ENCODE assay signal across 22 cellular contexts in genomic region chr5:172999351-172999973, GRCh38. TPM values are rescaled to one million over a fixed set of nuclear protein-coding genes. Genes with fewer than 3 reads are reported as not detected.
DNase-seq lines count a peak whose midpoint lies in the region; ATAC-seq and TF ChIP-seq lines count a peak whose summit lies in the region.
"Had no signal": no experiment of that assay in that cellular context is flagged by ENCODE, and none has a peak within 500 bp of the region (broad histone marks: within the 10 kb centered on the region; RNA-seq: fewer than 3 reads in every experiment).

No MANE protein-coding gene starts in this region.

- in situ Hi-C loops in gastrocnemius medialis (cut with MboI; ENCODE audit: low sequenced_read_pairs in 4 of 4): loop anchor here in 2 of 4 donors (10.0 to 25.0 kb wide), 2 partner anchors 55 to 138 kb away; partner anchors contain the start of genes BNIP1 (in 1 of the 2) and CREBRF (in 1 of the 2)

- no peaks in the 10 kb centered on the region for H3K9me3 Mint-ChIP-seq in activated naive CD4-positive, alpha-beta T cell treated with anti-CD3 and anti-CD28 coated beads, Interleukin-2, amount 50 U/mL, for 24 hours
- H3K9me3 Mint-ChIP-seq in activated naive CD4-positive, alpha-beta T cell treated with anti-CD3 and anti-CD28 coated beads, Interleukin-2, amount 50 U/mL, for 72 hours: no peaks in the 10 kb centered on the region
- H3K9me3 Mint-ChIP-seq in natural killer cell: no peaks in the 10 kb centered on the region
- H3K9me3 Mint-ChIP-seq: naive thymus-derived CD8-positive, alpha-beta T cell had no signal

- H3K4me3 Mint-ChIP-seq in activated naive CD4-positive, alpha-beta T cell treated with anti-CD3 and anti-CD28 coated beads, Interleukin-2, amount 50 U/mL, for 24 hours: peak overlapping the region; percentile 44
- H3K4me3 Mint-ChIP-seq in natural killer cell: no peak overlapping the region

- H3K9me3 ChIP-seq in MM.1S (replicated peaks; ENCODE audit: insufficient read depth, low read length) (no peaks in the 10 kb centered on the region), gastrocnemius medialis (no peaks in the 10 kb centered on the region), upper lobe of right lung (no peaks in the 10 kb centered on the region)
- H3K9me3 ChIP-seq: SK-N-SH had no signal

- H3K36me3 ChIP-seq in MM.1S (replicated peaks; ENCODE audit: insufficient read depth, low read length): no peaks in the 10 kb centered on the region; the same call in 1 of the 2 replicates
- H3K36me3 ChIP-seq in gastrocnemius medialis: peaks cover 0 to 27% of the 10 kb centered on the region in 2 donors
- H3K36me3 ChIP-seq in upper lobe of right lung: peaks cover 48% of the 10 kb centered on the region

- H3K4me1 ChIP-seq in MM.1S (ENCODE audit: low read length) (peaks cover 34% of the 10 kb centered on the region), gastrocnemius medialis (peaks cover 27% of the 10 kb centered on the region in 2 donors), upper lobe of right lung (peaks cover 21% of the 10 kb centered on the region)

- peak overlapping the region; percentile 77 for H3K27ac Mint-ChIP-seq in activated naive CD4-positive, alpha-beta T cell treated with anti-CD3 and anti-CD28 coated beads, Interleukin-2, amount 50 U/mL, for 24 hours
- H3K27ac Mint-ChIP-seq in activated naive CD4-positive, alpha-beta T cell treated with anti-CD3 and anti-CD28 coated beads, Interleukin-2, amount 50 U/mL, for 72 hours: no peak overlapping the region
- H3K27ac Mint-ChIP-seq in natural killer cell: peak overlapping the region in 1 of 2 donors; percentile 41
- H3K27ac Mint-ChIP-seq: progenitor cell of endocrine pancreas had no signal

- H3K9ac ChIP-seq in MM.1S (ENCODE audit: low read length): no peak overlapping the region
- H3K9ac ChIP-seq: SK-N-SH had no signal

- peak overlapping the region; percentile 21 for H3K4me2 ChIP-seq in MM.1S (ENCODE audit: low read depth, low read length)
- H3K4me2 ChIP-seq: hepatocyte, PC-9, SK-N-SH had no signal

- no peak for TF ChIP-seq POLR2A in gastrocnemius medialis (IDR thresholded peaks at IDR 0.05)

- H4K20me1 ChIP-seq in MM.1S (ENCODE audit: insufficient read depth, low read length): 0 out of 2 replicates have a peak, but pooled peaks cover 10% of the 10 kb centered on the region

- no peaks in the 10 kb centered on the region for H3K9me2 ChIP-seq in MM.1S (replicated peaks; ENCODE audit: insufficient read depth, low read length)
- H3K9me2 ChIP-seq: SK-N-SH had no signal

- H3F3A ChIP-seq in MM.1S (ENCODE audit: insufficient read depth, low read length): peaks cover 28% of the 10 kb centered on the region

- peaks cover 99% of the 10 kb centered on the region for H3K79me2 ChIP-seq in MM.1S (ENCODE audit: low read length)

- no peaks in the 10 kb centered on the region for H3K27me3 ChIP-seq in MM.1S (replicated peaks; ENCODE audit: insufficient read depth, low read length)
- no peaks in the 10 kb centered on the region for H3K27me3 ChIP-seq in gastrocnemius medialis
- no peaks in the 10 kb centered on the region for H3K27me3 ChIP-seq in upper lobe of right lung
- H3K27me3 ChIP-seq: hepatocyte had no signal

- H3K36me3 Mint-ChIP-seq in activated naive CD4-positive, alpha-beta T cell treated with anti-CD3 and anti-CD28 coated beads, Interleukin-2, amount 50 U/mL, for 24 hours: peaks cover 15% of the 10 kb centered on the region
- H3K36me3 Mint-ChIP-seq in activated naive CD4-positive, alpha-beta T cell treated with anti-CD3 and anti-CD28 coated beads, Interleukin-2, amount 50 U/mL, for 72 hours: peaks cover 0 to 17% of the 10 kb centered on the region in 2 donors
- H3K36me3 Mint-ChIP-seq in natural killer cell: no peaks in the 10 kb centered on the region

- intact Hi-C loops in gastrocnemius medialis (cut with DNase I; ENCODE audit: low total_unique reads): no loop called here
- intact Hi-C loops in upper lobe of right lung (cut with DNase I): no loop called here
- intact Hi-C loops in natural killer cell (cut with micrococcal nuclease): no loop called here

- H2AFZ ChIP-seq in MM.1S (ENCODE audit: low read length): no peak overlapping the region
- H2AFZ ChIP-seq: hepatocyte, PC-9 had no signal

- TF ChIP-seq CTCF in MM.1S (IDR thresholded peaks at IDR 0.05; ENCODE audit: low read length) (no peak), coronary artery (IDR thresholded peaks at IDR 0.05) (no peak), gastrocnemius medialis (IDR thresholded peaks at IDR 0.05 in 4 of 5, conservative IDR thresholded peaks at IDR 0.05 in 1 of 5) (no peak), upper lobe of right lung (IDR thresholded peaks at IDR 0.05) (no peak), natural killer cell (IDR thresholded peaks at IDR 0.05) (no peak)

- peak overlapping the region; percentile 70; the same call in 1 of the 2 replicates for H3K27ac ChIP-seq in MM.1S (ENCODE audit: low read length)
- H3K27ac ChIP-seq in coronary artery: peak overlapping the region; percentile 37 to 40
- peak overlapping the region in 3 of 4 donors; percentile 27 to 49 (median 42) for H3K27ac ChIP-seq in gastrocnemius medialis
- H3K27ac ChIP-seq in upper lobe of right lung: no peak overlapping the region
- H3K27ac ChIP-seq: hepatocyte, PC-9 had no signal

- no peak for ATAC-seq in activated naive CD4-positive, alpha-beta T cell treated with anti-CD3 and anti-CD28 coated beads, Interleukin-2, amount 50 U/mL, for 72 hours
- peak; percentile 46 to 66 for ATAC-seq in gastrocnemius medialis
- no peak for ATAC-seq in upper lobe of right lung
- no peak for ATAC-seq in natural killer cell
- ATAC-seq: HCT116; naive thymus-derived CD8-positive, alpha-beta T cell had no signal

- H3K4me3 ChIP-seq in MM.1S (ENCODE audit: low read length) (no peak overlapping the region), coronary artery (no peak overlapping the region), gastrocnemius medialis (no peak overlapping the region), upper lobe of right lung (no peak overlapping the region)
- H3K4me3 ChIP-seq: hepatocyte, PC-9 had no signal

- DNase-seq in activated naive CD4-positive, alpha-beta T cell treated with anti-CD3 and anti-CD28 coated beads, Interleukin-2, amount 50 U/mL, for 72 hours (ENCODE audit: low spot score in 2 of 2): no peak
- DNase-seq in MM.1S (no peak), coronary artery (ENCODE audit: low spot score) (peak; percentile 8), gastrocnemius medialis (no peak), KG1 (lab: John Stamatoyannopoulos, UW) (no peak), upper lobe of right lung (no peak), natural killer cell (no peak)
- DNase-seq: activated CD4-positive, CD25-positive, alpha-beta regulatory T cell; activated effector memory CD4-positive, alpha-beta T cell treated with anti-CD3 and anti-CD28 coated beads, Interleukin-2, amount 50 U/mL, for 16 hours; aorta; mesenchymal stem cell; naive thymus-derived CD8-positive, alpha-beta T cell; NCI-H1694 treated with DMSO at 0.1 percent for 48 hours; NCI-H345; PC-9; SK-N-SH; small intestine; stimulated activated CD4-positive, alpha-beta T cell treated with anti-CD3 and anti-CD28 coated beads, Interleukin-2, amount 100 ng/mL, for 48 hours had no signal

- peaks cover 73% of the 10 kb centered on the region for H3K4me1 Mint-ChIP-seq in activated naive CD4-positive, alpha-beta T cell treated with anti-CD3 and anti-CD28 coated beads, Interleukin-2, amount 50 U/mL, for 24 hours
- peaks cover 38 to 42% of the 10 kb centered on the region in 2 donors for H3K4me1 Mint-ChIP-seq in natural killer cell

- H3K27me3 Mint-ChIP-seq in activated naive CD4-positive, alpha-beta T cell treated with anti-CD3 and anti-CD28 coated beads, Interleukin-2, amount 50 U/mL, for 24 hours: no peaks in the 10 kb centered on the region
- H3K27me3 Mint-ChIP-seq in natural killer cell (ENCODE audit: low read depth in 2 of 2): no peaks in the 10 kb centered on the region
- H3K27me3 Mint-ChIP-seq: naive thymus-derived CD8-positive, alpha-beta T cell; progenitor cell of endocrine pancreas had no signal

RNA-seq across cellular contexts. Expression of gene ATP6V0E1, which starts 15.9 kb away (rescaled TPM):
- total RNA-seq in activated naive CD4-positive, alpha-beta T cell treated with anti-CD3 and anti-CD28 coated beads, Interleukin-2, amount 50 U/mL, for 72 hours: 10 to 100 TPM; 84.7 to 88.3 TPM
- total RNA-seq in gastrocnemius medialis (100 to 1,000 TPM; 101 to 183 (median 164) TPM), upper lobe of right lung (326 TPM), natural killer cell (100 to 1,000 TPM; 101 to 141 (median 103) TPM)

RNA-seq across cellular contexts. Expression of gene RPL26L1, which starts 40.2 kb away (rescaled TPM):
- total RNA-seq in activated naive CD4-positive, alpha-beta T cell treated with anti-CD3 and anti-CD28 coated beads, Interleukin-2, amount 50 U/mL, for 72 hours: 10 to 100 TPM; 53.5 to 61.6 TPM
- total RNA-seq in gastrocnemius medialis (10 to 100 TPM; 24.8 to 50.4 (median 41.5) TPM), upper lobe of right lung (26.4 TPM), natural killer cell (10 to 100 TPM; 11.2 to 12.4 (median 12.1) TPM)

RNA-seq across cellular contexts. Expression of gene CREBRF, which starts 56.7 kb away (rescaled TPM):
- total RNA-seq in activated naive CD4-positive, alpha-beta T cell treated with anti-CD3 and anti-CD28 coated beads, Interleukin-2, amount 50 U/mL, for 72 hours: 10 to 100 TPM; 12.7 to 39.6 TPM
- total RNA-seq in gastrocnemius medialis (10 to 100 TPM; 20.3 to 35.0 (median 25.5) TPM), upper lobe of right lung (47.4 TPM), natural killer cell (100 to 1,000 TPM; 118 to 127 (median 121) TPM)

Comparison
In these comparisons a context has a peak if more than half of its experiments do, and no peak if none do; other contexts are left out.
1. ATAC-seq: peak in gastrocnemius medialis (2 of 2); none in activated naive CD4-positive, alpha-beta T cell treated with anti-CD3 and anti-CD28 coated beads, Interleukin-2, amount 50 U/mL, for 72 hours (0 of 2), upper lobe of right lung (single experiment) and natural killer cell (0 of 3).